30 cellular contexts compared by ENCODE assay signal in the genomic region with DNA sequence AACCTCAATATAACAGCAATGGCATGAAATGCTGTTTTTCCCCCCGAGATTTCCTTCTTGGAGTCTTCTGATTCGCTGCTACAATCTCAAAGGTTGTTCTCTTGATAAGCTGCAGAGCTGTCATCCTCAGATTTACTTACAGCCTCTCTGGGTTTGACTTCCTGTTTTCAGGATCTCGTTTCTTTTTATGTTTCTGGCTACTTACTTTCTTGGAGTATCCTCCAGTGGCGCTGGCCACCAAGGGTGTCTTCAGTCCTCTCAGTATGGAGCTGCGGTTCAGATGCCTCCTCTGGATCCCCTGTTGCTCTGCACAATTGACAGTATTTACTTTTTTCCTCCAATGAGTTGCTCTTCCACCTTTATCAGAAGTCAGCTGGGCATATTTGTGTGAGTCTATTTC.
"Had no signal": no experiment of that assay in that cellular context is flagged by ENCODE, and none has a peak within 500 bp of the region (broad histone marks: within the 10 kb centered on the region; RNA-seq: fewer than 3 reads in every experiment).

No MANE protein-coding gene starts in this region.

- H3K4me3 Mint-ChIP-seq: activated naive CD4-positive, alpha-beta T cell treated with anti-CD3 and anti-CD28 coated beads for 36 hours; activated naive CD8-positive, alpha-beta T cell treated with anti-CD3 and anti-CD28 coated beads, Interleukin-2, amount 10 ng/mL, durations not matched to agents 7 days and 5 days; activated T-cell treated with anti-CD3 and anti-CD28 coated beads, Interleukin-2, amount 50 U/mL, for 4 hours; naive B cell; neural crest cell; stimulated activated naive B cell treated with anti-CD40 and anti-IgM and Interleukin-4, amounts not matched to agents 10 μg/mL and 1 μg/mL and 100 μg/mL, for 72 hours had no signal

- H3K4me3 ChIP-seq: coronary artery, esophagus squamous epithelium, gastroesophageal sphincter, lower lobe of right lung, sigmoid colon, smooth muscle cell, testis, vagina had no signal

- H3K27ac ChIP-seq: coronary artery, esophagus squamous epithelium, gastroesophageal sphincter, lower lobe of right lung, sigmoid colon, testis, vagina had no signal

- H3K36me3 Mint-ChIP-seq: activated naive CD8-positive, alpha-beta T cell treated with anti-CD3 and anti-CD28 coated beads, Interleukin-2, amount 10 ng/mL, durations not matched to agents 7 days and 5 days; naive B cell; stimulated activated naive B cell treated with anti-CD40 and anti-IgM and Interleukin-4, amounts not matched to agents 10 μg/mL and 1 μg/mL and 100 μg/mL, for 72 hours had no signal

- DNase-seq: activated CD4-positive, alpha-beta T cell treated with anti-CD3 and anti-CD28 coated beads for 4 hours; activated CD4-positive, alpha-beta T cell treated with anti-CD3 and anti-CD28 coated beads, Interleukin-2, amount 50 U/mL, for 48 hours; activated CD4-positive, CD25-positive, alpha-beta regulatory T cell; activated CD8-positive, alpha-beta memory T cell treated with anti-CD3 and anti-CD28 coated beads, Interleukin-2, amount 50 U/mL, for 48 hours; activated naive CD4-positive, alpha-beta T cell treated with anti-CD3 and anti-CD28 coated beads for 36 hours; activated naive CD8-positive, alpha-beta T cell treated with anti-CD3 and anti-CD28 coated beads, Interleukin-2, amount 10 ng/mL, durations not matched to agents 7 days and 5 days; activated T-cell treated with anti-CD3 and anti-CD28 coated beads, Interleukin-2, amount 50 U/mL, for 4 hours; amniotic stem cell; cerebellar nuclear complex; esophagus squamous epithelium; head of caudate nucleus; islet precursor cell; left colon; lower lobe of right lung; mesendoderm; naive B cell; retina; sigmoid colon; stimulated activated CD4-positive, alpha-beta T cell treated with anti-CD3 and anti-CD28 coated beads, Interleukin-15, amount 100 ng/mL, for 24 hours; stimulated activated CD8-positive, alpha-beta memory T cell treated with anti-CD3 and anti-CD28 coated beads, Interleukin-4, amount 100 ng/mL, for 48 hours; stimulated activated naive B cell treated with anti-CD40 and anti-IgM and Interleukin-4, amounts not matched to agents 10 μg/mL and 1 μg/mL and 100 μg/mL, for 72 hours; testis; trophoblast cell had no signal

- H3K36me3 ChIP-seq: esophagus squamous epithelium, gastroesophageal sphincter, lower lobe of right lung, sigmoid colon, vagina had no signal

- ATAC-seq: activated T-cell treated with anti-CD3 and anti-CD28 coated beads, Interleukin-2, amount 50 U/mL, for 4 hours; gastroesophageal sphincter; left colon; lower lobe of right lung; stimulated activated naive B cell treated with anti-CD40 and anti-IgM and Interleukin-4, amounts not matched to agents 10 μg/mL and 1 μg/mL and 100 μg/mL, for 72 hours had no signal

- H3K9me3 Mint-ChIP-seq: activated naive CD4-positive, alpha-beta T cell treated with anti-CD3 and anti-CD28 coated beads for 36 hours; activated naive CD8-positive, alpha-beta T cell treated with anti-CD3 and anti-CD28 coated beads, Interleukin-2, amount 10 ng/mL, durations not matched to agents 7 days and 5 days; activated T-cell treated with anti-CD3 and anti-CD28 coated beads, Interleukin-2, amount 50 U/mL, for 4 hours; activated T-helper 2 cell treated with anti-CD3 and anti-CD28 coated beads, Interferon-gamma antibody, Interleukin-2, Interleukin-4, amounts not matched to agents 10 μg/mL and 5 μg/mL and 100 μg/mL, durations not matched to agents 14 hours and 24 hours and 36 hours; neural crest cell had no signal

- H3K4me1 ChIP-seq: esophagus squamous epithelium, lower lobe of right lung, testis, vagina had no signal

- H3K4me2 ChIP-seq: smooth muscle cell had no signal

- H3K27ac Mint-ChIP-seq: activated naive CD4-positive, alpha-beta T cell treated with anti-CD3 and anti-CD28 coated beads for 36 hours; activated naive CD8-positive, alpha-beta T cell treated with anti-CD3 and anti-CD28 coated beads, Interleukin-2, amount 10 ng/mL, durations not matched to agents 7 days and 5 days; activated T-helper 2 cell treated with anti-CD3 and anti-CD28 coated beads, Interferon-gamma antibody, Interleukin-2, Interleukin-4, amounts not matched to agents 10 μg/mL and 5 μg/mL and 100 μg/mL, durations not matched to agents 14 hours and 24 hours and 36 hours; naive B cell; progenitor cell of endocrine pancreas; stimulated activated naive B cell treated with anti-CD40 and anti-IgM and Interleukin-4, amounts not matched to agents 10 μg/mL and 1 μg/mL and 100 μg/mL, for 72 hours had no signal

- H3K9me3 ChIP-seq: esophagus squamous epithelium, gastroesophageal sphincter, lower lobe of right lung, sigmoid colon, testis, vagina had no signal

- H3K27me3 ChIP-seq: esophagus squamous epithelium, gastroesophageal sphincter, sigmoid colon, testis, vagina had no signal

- H3K4me1 Mint-ChIP-seq: activated naive CD8-positive, alpha-beta T cell treated with anti-CD3 and anti-CD28 coated beads, Interleukin-2, amount 10 ng/mL, durations not matched to agents 7 days and 5 days; naive B cell; neural crest cell; stimulated activated naive B cell treated with anti-CD40 and anti-IgM and Interleukin-4, amounts not matched to agents 10 μg/mL and 1 μg/mL and 100 μg/mL, for 72 hours had no signal
